ENCODE assay signal across 25 cellular contexts in the genomic region with DNA sequence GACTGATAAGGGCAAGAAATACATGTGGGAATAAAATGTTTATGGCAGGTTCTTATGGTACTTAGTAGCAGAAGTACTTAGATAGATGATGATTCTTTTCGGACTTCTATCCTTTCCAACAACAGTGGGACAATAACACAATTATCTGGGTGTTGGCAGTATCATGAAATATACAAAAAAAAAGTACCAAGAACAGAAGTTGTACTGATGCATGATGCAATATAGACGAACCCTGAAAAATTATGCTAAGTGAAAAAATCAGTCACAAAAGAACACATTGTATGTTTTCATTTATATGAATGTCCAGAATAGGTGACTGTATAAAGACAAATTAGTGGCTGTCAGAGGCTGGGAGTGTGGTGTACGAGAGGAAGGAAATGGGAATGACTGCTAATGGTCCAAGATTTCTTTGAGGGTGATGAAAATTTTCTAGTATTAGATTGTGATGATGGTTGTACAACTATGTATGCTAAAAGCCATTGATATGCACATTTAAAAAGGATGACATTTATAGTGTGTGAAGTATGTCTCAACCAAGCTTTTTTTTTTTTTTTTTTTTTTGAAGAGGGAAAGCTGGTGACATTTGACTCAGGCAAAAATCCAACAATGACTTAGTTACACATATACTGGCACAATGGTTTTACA. TPM values are rescaled to one million over a fixed set of nuclear protein-coding genes. Genes with fewer than 3 reads are reported as not detected.
DNase-seq lines count a peak whose midpoint lies in the region; ATAC-seq and TF ChIP-seq lines count a peak whose summit lies in the region.
"Had no signal": no experiment of that assay in that cellular context is flagged by ENCODE, and none has a peak within 500 bp of the region (broad histone marks: within the 10 kb centered on the region; RNA-seq: fewer than 3 reads in every experiment).

No MANE protein-coding gene starts in this region.

- intact Hi-C loops in CD8-positive, alpha-beta T cell (cut with DNase I, micrococcal nuclease), result no loop called here
- intact Hi-C loops in ascending aorta (cut with DNase I), result no loop called here
- intact Hi-C loops in OCI-LY7 (cut with micrococcal nuclease; ENCODE audit: unreplicated experiment), result no loop called here

- H3K36me3 Mint-ChIP-seq in activated T-cell treated with anti-CD3 and anti-CD28 coated beads, Interleukin-2, amount 50 U/mL, for 24 hours (ENCODE audit: low read depth), result peaks cover 94% of the 10 kb centered on the region
- H3K36me3 Mint-ChIP-seq in CD8-positive, alpha-beta T cell, result peaks cover 76% of the 10 kb centered on the region
- peaks cover 0 to 91% (median 11%) of the 10 kb centered on the region in 3 donors for H3K36me3 Mint-ChIP-seq in naive thymus-derived CD8-positive, alpha-beta T cell

- no peaks in the 10 kb centered on the region for H3K9me2 ChIP-seq in OCI-LY7 (ENCODE audit: insufficient read depth, low read length)

- no peaks in the 10 kb centered on the region for H4K20me1 ChIP-seq in OCI-LY7 (ENCODE audit: insufficient read depth, low read length)

- no peaks in the 10 kb centered on the region for H3K9me3 Mint-ChIP-seq in activated T-cell treated with anti-CD3 and anti-CD28 coated beads, Interleukin-2, amount 50 U/mL, for 24 hours
- H3K9me3 Mint-ChIP-seq in CD8-positive, alpha-beta T cell, result no peaks in the 10 kb centered on the region
- no peaks in the 10 kb centered on the region for H3K9me3 Mint-ChIP-seq in naive thymus-derived CD8-positive, alpha-beta T cell
- H3K9me3 Mint-ChIP-seq: IgD-negative memory B cell, nephron progenitor cell had no signal

- no peak overlapping the region for H3K27ac ChIP-seq in CD8-positive, alpha-beta T cell (ENCODE audit: low read depth, low read length)
- peak overlapping the region; percentile 22 to 52 for H3K27ac ChIP-seq in ascending aorta
- H3K27ac ChIP-seq in OCI-LY7 (ENCODE audit: low read depth, low read length, poor library complexity, severe bottlenecking), result no peak overlapping the region
- H3K27ac ChIP-seq: hepatocyte, HL-60, psoas muscle had no signal

- H3K36me3 ChIP-seq in CD8-positive, alpha-beta T cell (ENCODE audit: insufficient read depth, low read length), result peaks cover 6% of the 10 kb centered on the region
- peaks cover 52 to 70% of the 10 kb centered on the region in 2 donors for H3K36me3 ChIP-seq in ascending aorta
- peaks cover 99% of the 10 kb centered on the region for H3K36me3 ChIP-seq in OCI-LY7 (ENCODE audit: insufficient read depth, low read length)

- no peak overlapping the region for H2AFZ ChIP-seq in OCI-LY7 (ENCODE audit: low read length)
- H2AFZ ChIP-seq: hepatocyte had no signal

- peaks cover 28% of the 10 kb centered on the region; the same call in 1 of the 2 replicates for H3K79me2 ChIP-seq in OCI-LY7 (ENCODE audit: insufficient read depth, low read depth, low read length)

- peak overlapping the region; percentile 75 for H3K27ac Mint-ChIP-seq in activated T-cell treated with anti-CD3 and anti-CD28 coated beads, Interleukin-2, amount 50 U/mL, for 24 hours
- H3K27ac Mint-ChIP-seq in CD8-positive, alpha-beta T cell, result peak overlapping the region; percentile 60
- peak overlapping the region in 8 of 10 donors; percentile 1 to 70 (median 38) for H3K27ac Mint-ChIP-seq in naive thymus-derived CD8-positive, alpha-beta T cell
- H3K27ac Mint-ChIP-seq: nephron progenitor cell had no signal

- no peak for DNase-seq in activated T-cell treated with anti-CD3 and anti-CD28 coated beads, Interleukin-2, amount 50 U/mL, for 24 hours
- DNase-seq in activated T-cell treated with anti-CD3 and anti-CD28 coated beads, Interleukin-2, amount 50 U/mL, for 1 hour, result no peak
- DNase-seq in CD8-positive, alpha-beta T cell, result no peak
- DNase-seq in ascending aorta (ENCODE audit: low spot score in 2 of 2), result no peak
- no peak for DNase-seq in naive thymus-derived CD8-positive, alpha-beta T cell
- no peak for DNase-seq in NCI-H2081 (lab: John Stamatoyannopoulos, UW)
- no peak for DNase-seq in occipital lobe (lab: John Stamatoyannopoulos, UW)
- no peak for DNase-seq in OCI-LY7 (ENCODE audit: low spot score)
- DNase-seq: activated CD4-positive, CD25-positive, alpha-beta regulatory T cell; activated naive CD4-positive, alpha-beta T cell; body of pancreas; C1 segment of cervical spinal cord; DMS53; islet precursor cell; NCI-H1694 treated with DMSO at 0.1 percent for 48 hours; NCI-H2227 treated with DMSO at 0.1 percent for 48 hours; nephron progenitor cell; psoas muscle; stimulated activated CD4-positive, alpha-beta T cell treated with anti-CD3 and anti-CD28 coated beads, Interleukin-4, amount 100 ng/mL, for 1 hour had no signal

- CTCF ChIA-PET in CD8-positive, alpha-beta T cell (lab: Charles Lee), result interaction anchor here (0.7 kb wide), 1 partner anchor 780 kb away, joined by 3 read pairs; no protein-coding TSS in a partner anchor
- CTCF ChIA-PET in OCI-LY7 (lab: Charles Lee; ENCODE audit: unreplicated experiment), result interaction anchor here (0.6 kb wide), 1 partner anchor 262 kb away, joined by 3 read pairs; no protein-coding TSS in a partner anchor

- H3K4me1 Mint-ChIP-seq in activated T-cell treated with anti-CD3 and anti-CD28 coated beads, Interleukin-2, amount 50 U/mL, for 24 hours (ENCODE audit: low read depth), result peaks cover 24% of the 10 kb centered on the region
- H3K4me1 Mint-ChIP-seq in CD8-positive, alpha-beta T cell (ENCODE audit: low read depth), result peaks cover 19% of the 10 kb centered on the region
- peaks cover 5 to 18% (median 12%) of the 10 kb centered on the region in 4 donors for H3K4me1 Mint-ChIP-seq in naive thymus-derived CD8-positive, alpha-beta T cell

- H3K27me3 ChIP-seq in CD8-positive, alpha-beta T cell (ENCODE audit: insufficient read depth, low read length), result no peaks in the 10 kb centered on the region
- no peaks in the 10 kb centered on the region for H3K27me3 ChIP-seq in ascending aorta
- H3K27me3 ChIP-seq: body of pancreas, hepatocyte had no signal

- no peak for ATAC-seq in CD8-positive, alpha-beta T cell
- ATAC-seq in naive thymus-derived CD8-positive, alpha-beta T cell, result no peak
- ATAC-seq: body of pancreas, Panc1 had no signal

- H3K4me1 ChIP-seq in CD8-positive, alpha-beta T cell (ENCODE audit: insufficient read depth, low read length), result no peaks in the 10 kb centered on the region
- H3K4me1 ChIP-seq in ascending aorta, result peaks cover 0 to 5% of the 10 kb centered on the region in 2 donors
- no peaks in the 10 kb centered on the region for H3K4me1 ChIP-seq in OCI-LY7 (ENCODE audit: insufficient read depth, low read length, poor library complexity, severe bottlenecking)
- H3K4me1 ChIP-seq: psoas muscle had no signal

- TF ChIP-seq CTCF in CD8-positive, alpha-beta T cell (IDR thresholded peaks at IDR 0.05), result no peak
- TF ChIP-seq CTCF in ascending aorta (IDR thresholded peaks at IDR 0.05) (no peak), OCI-LY7 (conservative IDR thresholded peaks at IDR 0.05; ENCODE audit: low read length) (no peak)

- no peaks in the 10 kb centered on the region for H3K9me3 ChIP-seq in CD8-positive, alpha-beta T cell (ENCODE audit: low read length)
- H3K9me3 ChIP-seq in ascending aorta (no peaks in the 10 kb centered on the region), OCI-LY7 (ENCODE audit: low read length) (no peaks in the 10 kb centered on the region)
- H3K9me3 ChIP-seq: body of pancreas, psoas muscle had no signal

- no peaks in the 10 kb centered on the region for H3K27me3 Mint-ChIP-seq in activated T-cell treated with anti-CD3 and anti-CD28 coated beads, Interleukin-2, amount 50 U/mL, for 24 hours
- no peaks in the 10 kb centered on the region for H3K27me3 Mint-ChIP-seq in CD8-positive, alpha-beta T cell (ENCODE audit: low read depth)
- no peaks in the 10 kb centered on the region for H3K27me3 Mint-ChIP-seq in naive thymus-derived CD8-positive, alpha-beta T cell
- H3K27me3 Mint-ChIP-seq: IgD-negative memory B cell had no signal

- POLR2A ChIA-PET in CD8-positive, alpha-beta T cell (lab: Charles Lee), result no interaction called here
- POLR2A ChIA-PET in naive thymus-derived CD8-positive, alpha-beta T cell (lab: Charles Lee), result no interaction called here
- POLR2A ChIA-PET in OCI-LY7 (lab: Charles Lee), result interaction anchor here (0.6 kb wide), 5 partner anchors 10 to 772 kb away, joined by 3 to 5 read pairs (median 3); no protein-coding TSS in a partner anchor

- no peak overlapping the region for H3K4me2 ChIP-seq in OCI-LY7 (ENCODE audit: low read length)
- H3K4me2 ChIP-seq: hepatocyte had no signal

- H3K4me3 ChIP-seq in CD8-positive, alpha-beta T cell (ENCODE audit: low read depth, low read length), result no peak overlapping the region
- no peak overlapping the region for H3K4me3 ChIP-seq in ascending aorta
- H3K4me3 ChIP-seq in OCI-LY7 (ENCODE audit: low read depth, low read length, poor library complexity, severe bottlenecking), result no peak overlapping the region
- H3K4me3 ChIP-seq: body of pancreas, hepatocyte, psoas muscle had no signal

- no peak overlapping the region for H3K4me3 Mint-ChIP-seq in activated T-cell treated with anti-CD3 and anti-CD28 coated beads, Interleukin-2, amount 50 U/mL, for 24 hours
- no peak overlapping the region for H3K4me3 Mint-ChIP-seq in CD8-positive, alpha-beta T cell
- H3K4me3 Mint-ChIP-seq in naive thymus-derived CD8-positive, alpha-beta T cell, result no peak overlapping the region
- H3K4me3 Mint-ChIP-seq: IgD-negative memory B cell, nephron progenitor cell had no signal

- BruUV-seq in OCI-LY7 (replicated peaks; lab: Mats Ljungman, UMichigan), result no TSS peak

RNA-seq across cellular contexts. Expression of a gene that starts 20.0 kb away (rescaled TPM):
- total RNA-seq in CD8-positive, alpha-beta T cell, result 10 to 100 TPM; 44.8 to 45.9 TPM
- total RNA-seq in ascending aorta (3.0 TPM), occipital lobe (19.7 TPM), OCI-LY7 (2022) (25.6 and 29.7 TPM in 2 replicates)
- 10 to 100 TPM; 25.6 to 26.2 TPM for total RNA-seq in naive thymus-derived CD8-positive, alpha-beta T cell
- polyA plus RNA-seq in naive thymus-derived CD8-positive, alpha-beta T cell, result 10 to 100 TPM; 11.3 to 17.5 (median 14.1) TPM
- total RNA-seq in OCI-LY7 (2014; rRNA removed; shearing (Covaris generic)), result 15.2 and 19.3 TPM in 2 replicates

RNA-seq across cellular contexts. Expression of a gene that starts 21.1 kb away (rescaled TPM):
- 10 to 100 TPM; 72.7 to 73.5 TPM for total RNA-seq in CD8-positive, alpha-beta T cell
- total RNA-seq in ascending aorta (50.0 TPM), occipital lobe (130 TPM), OCI-LY7 (2022) (51.9 and 58.0 TPM in 2 replicates)
- 10 to 100 TPM; 43.6 to 52.0 TPM for total RNA-seq in naive thymus-derived CD8-positive, alpha-beta T cell
- 100 to 1,000 TPM; 112 to 116 (median 115) TPM for polyA plus RNA-seq in naive thymus-derived CD8-positive, alpha-beta T cell
- 26.6 and 34.9 TPM in 2 replicates for total RNA-seq in OCI-LY7 (2014; rRNA removed; shearing (Covaris generic))

RNA-seq across cellular contexts. Expression of a gene that starts 31.9 kb away (rescaled TPM):
- total RNA-seq in CD8-positive, alpha-beta T cell, result under 1 TPM; 0.08 to 0.27 TPM
- not detected for total RNA-seq in ascending aorta
- total RNA-seq in naive thymus-derived CD8-positive, alpha-beta T cell, result under 1 TPM; 0.65 to 0.66 TPM
- not detected for polyA plus RNA-seq in naive thymus-derived CD8-positive, alpha-beta T cell
- total RNA-seq in occipital lobe, result 0.62 TPM
- not detected in 2 replicates for total RNA-seq in OCI-LY7 (2014; rRNA removed; shearing (Covaris generic))
- total RNA-seq in OCI-LY7 (2022), result 0.21 TPM in 1 of 2 replicates, not detected in the other
- total RNA-seq: A673; T-helper 2 cell treated with Interferon-gamma antibody and Interleukin-4, amounts not matched to agents 100 ng/mL and 5 ng/mL, for 36 hours had no signal
- polyA plus RNA-seq: IgD-negative memory B cell had no signal

Comparison
In these comparisons a context has a peak if more than half of its experiments do, and no peak if none do; other contexts are left out.
1. H3K27ac ChIP-seq: peak in ascending aorta (2 of 2); none in CD8-positive, alpha-beta T cell (single experiment) and OCI-LY7 (single experiment).
2. Peak in every context shown above with its lines, with median percentiles within 50 percentile points of each other: H3K27ac Mint-ChIP-seq.